8 cellular contexts compared by ENCODE assay signal in genomic region chr12:124774462-124775167, GRCh38.
DNase-seq lines count a peak whose midpoint lies in the region; ATAC-seq and TF ChIP-seq lines count a peak whose summit lies in the region.

No MANE protein-coding gene starts in this region.

- H3K9me3 ChIP-seq in heart right ventricle = no peaks in the 10 kb centered on the region

- peaks cover 0 to 50% (median 8%) of the 10 kb centered on the region in 9 donors for H3K4me1 ChIP-seq in heart right ventricle

- WGBS in heart right ventricle, 2 donors = 34 to 62% methylated on average over 15 of the region's 15 CpGs

- peaks cover 0 to 7% (median 0%) of the 10 kb centered on the region in 7 donors for H3K27me3 ChIP-seq in heart right ventricle

- no peaks in the 10 kb centered on the region for H3K36me3 ChIP-seq in heart right ventricle

- DNase-seq in H4 (ENCODE audit: low spot score) = peak; percentile 79
- peak; percentile 84 for DNase-seq in NB4 (ENCODE audit: low read depth)
- DNase-seq in activated effector memory CD4-positive, alpha-beta T cell treated with Interleukin-2 at 50 U/mL for 16 hours = peak; percentile 25
- no peak for DNase-seq in heart right ventricle
- DNase-seq in stimulated activated CD4-positive, alpha-beta T cell treated with anti-CD3 and anti-CD28 coated beads, Interleukin-2, amount 100 ng/mL, for 24 hours = peak; percentile 78 to 83
- no peak for DNase-seq in HT-29 (ENCODE audit: low spot score)
- DNase-seq in NCI-H2107 treated with DMSO at 0.1 percent for 48 hours (lab: John Stamatoyannopoulos, UW; ENCODE audit: unreplicated experiment) = no peak

- TF ChIP-seq CTCF in GM12873 (IDR thresholded peaks at IDR 0.05; ENCODE audit: insufficient read depth, low read depth, low read length, missing control alignments) (peak; percentile 15), NB4 (IDR thresholded peaks at IDR 0.05; ENCODE audit: low read depth, low read length) (no peak), heart right ventricle (IDR thresholded peaks at IDR 0.05) (peak in 1 of 9 donors; percentile 8)

- H3K27ac ChIP-seq in heart right ventricle = peak overlapping the region in 2 of 10 donors; percentile 20 to 57

- intact Hi-C loops in heart right ventricle (cut with DNase I) = loop anchor here in 9 of 10 donors (5.0 to 10.0 kb wide), 6 partner anchors 133 to 870 kb away; no protein-coding TSS in a partner anchor

- no peak for TF ChIP-seq POLR2A in NB4 (IDR thresholded peaks at IDR 0.05; ENCODE audit: extremely low read depth, insufficient read length)

- peak in 4 of 8 donors; percentile 4 to 40 (median 27) for ATAC-seq in heart right ventricle

- H3K4me3 ChIP-seq in NB4 (ENCODE audit: low read depth, low read length) (peak overlapping the region; percentile 48), heart right ventricle (peak overlapping the region in 6 of 10 donors; percentile 14 to 32 (median 26))

Comparison
In these comparisons a context has a peak if more than half of its experiments do, and no peak if none do; other contexts are left out.
1. DNase-seq: peak in H4 (single experiment), NB4 (single experiment), activated effector memory CD4-positive, alpha-beta T cell treated with Interleukin-2 at 50 U/mL for 16 hours (single experiment) and stimulated activated CD4-positive, alpha-beta T cell treated with anti-CD3 and anti-CD28 coated beads, Interleukin-2, amount 100 ng/mL, for 24 hours (2 of 2); none in heart right ventricle (0 of 2), HT-29 (single experiment) and NCI-H2107 treated with DMSO at 0.1 percent for 48 hours (single experiment).